In the genomic region with DNA sequence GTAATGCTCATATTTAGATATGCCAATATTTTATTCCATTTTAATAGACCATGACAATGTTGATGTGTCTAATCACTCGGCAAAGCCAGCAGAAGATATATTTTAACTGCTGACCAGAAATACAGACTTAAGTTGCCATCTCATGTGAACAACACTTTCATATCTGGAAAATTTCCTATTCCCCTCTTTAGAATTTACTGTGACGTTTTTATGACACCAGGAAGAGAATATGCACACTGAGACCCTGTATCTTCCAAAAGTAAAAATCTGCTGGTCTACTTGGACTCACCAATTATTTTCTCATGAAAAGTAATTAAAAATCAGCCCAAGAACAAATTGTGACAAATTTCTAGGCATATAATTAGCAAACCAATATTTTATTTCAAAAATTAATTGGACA, we compare ENCODE assay signal across 8 cellular contexts. TPM values are rescaled to one million over a fixed set of nuclear protein-coding genes. Genes with fewer than 3 reads are reported as not detected.
A peak's percentile ranks its signal among the peaks of the same experiment; 100 is the strongest.
DNase-seq lines count a peak whose midpoint lies in the region; ATAC-seq, FAIRE-seq and TF ChIP-seq lines count a peak whose summit lies in the region.

No MANE protein-coding gene starts in this region.

- TF ChIP-seq RAD21 in HepG2 (CRISPR knock-in tag; IDR thresholded peaks at IDR 0.05), result no peak

- in situ Hi-C loops in HepG2 (cut with HindIII; ENCODE audit: extremely low pct_ligation_motif_present, low pct_unique_long_range_greater_than_20kb), result no loop called here

- no peaks in the 10 kb centered on the region for H3K27me3 Mint-ChIP-seq in activated naive CD4-positive, alpha-beta T cell treated with anti-CD3 and anti-CD28 coated beads, Interleukin-2, amount 50 U/mL, for 24 hours

- TF ChIP-seq CTCF in ascending aorta (IDR thresholded peaks at IDR 0.05) (no peak), HepG2 (CRISPR knock-in tag; IDR thresholded peaks at IDR 0.05) (no peak), upper lobe of left lung (IDR thresholded peaks at IDR 0.05) (no peak)

- DNase-seq in activated naive CD4-positive, alpha-beta T cell treated with Interleukin-2 at 50 U/mL for 16 hours, result no peak
- DNase-seq in ascending aorta (ENCODE audit: low spot score in 2 of 2) (no peak), HepG2 (ENCODE audit: low spot score) (no peak), upper lobe of left lung (no peak), NCI-H510A treated with DMSO at 0.1 percent for 48 hours (lab: John Stamatoyannopoulos, UW) (no peak), NCI-H1092 treated with DMSO at 0.1 percent for 48 hours (lab: John Stamatoyannopoulos, UW) (no peak)

- H3K36me3 ChIP-seq in ascending aorta (peaks cover 0 to 1% of the 10 kb centered on the region in 2 donors), HepG2 (replicated peaks in 1 of 2; ENCODE audit: control insufficient read depth in 1 of 2, insufficient read depth in 2 of 2, low read length in 2 of 2) (0 out of 5 replicates have a peak, but pooled peaks cover 0 to 5% of the 10 kb centered on the region in 2 experiments), upper lobe of left lung (peaks cover 0 to 2% (median 0%) of the 10 kb centered on the region in 4 donors)

- BruUV-seq in HepG2 (replicated peaks; lab: Mats Ljungman, UMichigan), result no TSS peak

- no peak overlapping the region for H3K27ac ChIP-seq in ascending aorta
- H3K27ac ChIP-seq in HepG2 (ENCODE audit: extremely low read length, insufficient read depth, low read length), result peak overlapping the region; percentile 88
- no peak overlapping the region for H3K27ac ChIP-seq in upper lobe of left lung

- ATAC-seq in HepG2 (no peak), upper lobe of left lung (ENCODE audit: low FRiP score in 2 of 2) (no peak), GM18870 (IDR thresholded peaks at IDR 0.05; ENCODE audit: unreplicated experiment) (no peak)

- H3K4me1 ChIP-seq in ascending aorta (peaks cover 0 to 16% of the 10 kb centered on the region in 2 donors), HepG2 (ENCODE audit: insufficient read depth, low read length) (peaks cover 36% of the 10 kb centered on the region), upper lobe of left lung (peaks cover 24 to 61% (median 30%) of the 10 kb centered on the region in 4 donors)

- peaks cover 1% of the 10 kb centered on the region for H3K36me3 Mint-ChIP-seq in activated naive CD4-positive, alpha-beta T cell treated with anti-CD3 and anti-CD28 coated beads, Interleukin-2, amount 50 U/mL, for 24 hours

- no peaks in the 10 kb centered on the region for H3K27me3 ChIP-seq in ascending aorta
- H3K27me3 ChIP-seq in HepG2 (ENCODE audit: control insufficient read depth in 1 of 2, insufficient read depth in 2 of 2, low read length in 2 of 2), result no peaks in the 10 kb centered on the region; a peak in 1 of 5 replicates
- H3K27me3 ChIP-seq in upper lobe of left lung, result no peaks in the 10 kb centered on the region

- peak overlapping the region; percentile 81 for H3K9ac ChIP-seq in HepG2 (ENCODE audit: insufficient read depth, low read depth, low read length)

- POLR2A ChIA-PET in HepG2 (lab: Yijun Ruan, JAX), result interaction anchor here (0.8 to 1.9 kb wide), 2 partner anchors 13 to 19 kb away, joined by 3 to 5 read pairs; no protein-coding TSS in a partner anchor

- H3K4me2 ChIP-seq in HepG2 (ENCODE audit: low read depth, low read length), result peak overlapping the region; percentile 84

- CTCF ChIA-PET in HepG2 (lab: Yijun Ruan, JAX; ENCODE audit: low intra/inter-chr PET ratio, low total read pairs), result no interaction called here

- peak overlapping the region; percentile 89 for H3K27ac Mint-ChIP-seq in activated naive CD4-positive, alpha-beta T cell treated with anti-CD3 and anti-CD28 coated beads, Interleukin-2, amount 50 U/mL, for 24 hours

- intact Hi-C loops in ascending aorta (cut with DNase I) (loop anchor here (5.0 to 10.0 kb wide), 3 partner anchors 379 to 1739 kb away; a partner anchor contains a TSS), HepG2 (cut with micrococcal nuclease; ENCODE audit: unreplicated experiment) (loop anchor here (10.0 kb wide), 1 partner anchor 619 kb away; a partner anchor contains a TSS)

- H3K4me3 Mint-ChIP-seq in activated naive CD4-positive, alpha-beta T cell treated with anti-CD3 and anti-CD28 coated beads, Interleukin-2, amount 50 U/mL, for 24 hours, result peak overlapping the region; percentile 96

- H4K20me1 ChIP-seq in HepG2 (ENCODE audit: insufficient read depth, low read length), result peaks cover 8% of the 10 kb centered on the region; the same call in 1 of the 2 replicates

- WGBS in HepG2 (ENCODE audit: low lambda C conversion rate), result 3% methylated on average over 2 of the region's 2 CpGs
- 20 to 22% methylated on average over 2 of the region's 2 CpGs for WGBS in upper lobe of left lung, 2 donors

- no peaks in the 10 kb centered on the region for H3K9me3 Mint-ChIP-seq in activated naive CD4-positive, alpha-beta T cell treated with anti-CD3 and anti-CD28 coated beads, Interleukin-2, amount 50 U/mL, for 24 hours

- TF ChIP-seq POLR2A in HepG2 (IDR thresholded peaks at IDR 0.05; ENCODE audit: insufficient read depth in 1 of 2, low read depth in 2 of 2, low read length in 2 of 2), result no peak
- no peak for TF ChIP-seq POLR2A in upper lobe of left lung (IDR thresholded peaks at IDR 0.05)

- no peaks in the 10 kb centered on the region for H3K9me3 ChIP-seq in ascending aorta
- H3K9me3 ChIP-seq in HepG2 (ENCODE audit: low read length), result no peaks in the 10 kb centered on the region
- no peaks in the 10 kb centered on the region for H3K9me3 ChIP-seq in upper lobe of left lung

- no peak for FAIRE-seq in HepG2 (lab: Jason Lieb, UNC)

- TF ChIP-seq EP300 in HepG2 (IDR thresholded peaks at IDR 0.05; ENCODE audit: low read depth in 2 of 2, low read length in 2 of 2) (no peak), HepG2 (CRISPR knock-in tag; IDR thresholded peaks at IDR 0.05; ENCODE audit: borderline replicate concordance) (no peak), upper lobe of left lung (IDR thresholded peaks at IDR 0.05) (no peak)

- no peak overlapping the region for H2AFZ ChIP-seq in HepG2 (ENCODE audit: low read length)

- H3K4me3 ChIP-seq in ascending aorta, result peak overlapping the region; percentile 6 to 100
- peak overlapping the region; percentile 84 to 95 (median 86); a peak in 5 of 6 replicates for H3K4me3 ChIP-seq in HepG2 (replicated peaks in 1 of 3; ENCODE audit: insufficient read depth in 1 of 3, low read depth in 2 of 3, low read length in 3 of 3)
- peak overlapping the region in 3 of 4 donors; percentile 83 to 96 (median 95) for H3K4me3 ChIP-seq in upper lobe of left lung

- H3K79me2 ChIP-seq in HepG2 (ENCODE audit: insufficient read depth, low read length), result peaks cover 79% of the 10 kb centered on the region

- peaks cover 50% of the 10 kb centered on the region for H3K4me1 Mint-ChIP-seq in activated naive CD4-positive, alpha-beta T cell treated with anti-CD3 and anti-CD28 coated beads, Interleukin-2, amount 50 U/mL, for 24 hours

RNA-seq across cellular contexts. Expression of a gene that starts 2.1 kb away (rescaled TPM):
- total RNA-seq in ascending aorta (60.7 TPM), HepG2 (2016; rRNA removed; fragmentation: Illumina TruSeq; extraction: Trizol) (11.4 and 15.2 TPM in 2 replicates), upper lobe of left lung (10 to 100 TPM; 10.5 to 59.5 (median 28.4) TPM)
- total RNA-seq in HepG2 (2016; cell fraction: cytosol; rRNA removed; fragmentation: Illumina TruSeq; extraction: Trizol; ENCODE audit: low read depth), result 5.9 and 7.7 TPM in 2 replicates
- 10.1 and 16.6 TPM in 2 replicates for total RNA-seq in HepG2 (2016; cell fraction: insoluble cytoplasmic fraction; rRNA removed; fragmentation: Illumina TruSeq; extraction: Trizol)
- total RNA-seq in HepG2 (2016; cell fraction: membrane; rRNA removed; fragmentation: Illumina TruSeq; extraction: Trizol), result 13.1 and 15.7 TPM in 2 replicates
- 34.6 and 40.8 TPM in 2 replicates for total RNA-seq in HepG2 (2016; cell fraction: nucleus; rRNA removed; fragmentation: Illumina TruSeq; extraction: Trizol)
- polyA plus RNA-seq in HepG2 (2011; rRNA removed), result 15.6 and 17.2 TPM in 2 replicates
- 6.4 and 8.2 TPM in 2 replicates for polyA plus RNA-seq in HepG2 (2011; cell fraction: cytosol; rRNA removed)
- 29.8 and 29.9 TPM in 2 replicates for polyA plus RNA-seq in HepG2 (2011; cell fraction: nucleus; rRNA removed)
- 13.8 and 17.4 TPM in 2 replicates for polyA plus RNA-seq in HepG2 (2012)
- 1.8 and 2.1 TPM in 2 replicates for polyA plus RNA-seq in HepG2 (2016; cell fraction: cytosol; fragmentation: Illumina TruSeq; extraction: Trizol; ENCODE audit: low read depth)
- 26.9 and 28.6 TPM in 2 replicates for polyA plus RNA-seq in HepG2 (2016; cell fraction: insoluble cytoplasmic fraction; fragmentation: Illumina TruSeq; extraction: Trizol; ENCODE audit: low read depth)
- polyA plus RNA-seq in HepG2 (2016; cell fraction: membrane; fragmentation: Illumina TruSeq; extraction: Trizol; ENCODE audit: low read depth), result 9.7 TPM in 2 replicates
- polyA plus RNA-seq in HepG2 (2016; cell fraction: nucleus; fragmentation: Illumina TruSeq; extraction: Trizol; ENCODE audit: insufficient read depth, low read depth), result 40.7 and 53.5 TPM in 2 replicates
- polyA minus RNA-seq in HepG2 (2011; rRNA and poly(A)+ RNA removed; ENCODE audit: low replicate concordance), result 13.3 and 14.0 TPM in 2 replicates
- polyA minus RNA-seq in HepG2 (2011; cell fraction: cytosol; rRNA and poly(A)+ RNA removed), result 7.5 and 7.8 TPM in 2 replicates
- 52.2 and 56.8 TPM in 2 replicates for polyA minus RNA-seq in HepG2 (2011; cell fraction: nucleus; rRNA and poly(A)+ RNA removed)

RNA-seq across cellular contexts. Expression of a gene that starts 2.5 kb away (rescaled TPM):
- total RNA-seq in ascending aorta, result 7.1 TPM
- total RNA-seq in HepG2 (2016; rRNA removed; fragmentation: Illumina TruSeq; extraction: Trizol), result 14.5 and 29.8 TPM in 2 replicates
- total RNA-seq in HepG2 (2016; cell fraction: cytosol; rRNA removed; fragmentation: Illumina TruSeq; extraction: Trizol; ENCODE audit: low read depth), result 2.9 and 3.0 TPM in 2 replicates
- 16.2 and 30.5 TPM in 2 replicates for total RNA-seq in HepG2 (2016; cell fraction: insoluble cytoplasmic fraction; rRNA removed; fragmentation: Illumina TruSeq; extraction: Trizol)
- 5.1 and 6.3 TPM in 2 replicates for total RNA-seq in HepG2 (2016; cell fraction: membrane; rRNA removed; fragmentation: Illumina TruSeq; extraction: Trizol)
- 42.6 and 49.6 TPM in 2 replicates for total RNA-seq in HepG2 (2016; cell fraction: nucleus; rRNA removed; fragmentation: Illumina TruSeq; extraction: Trizol)
- polyA plus RNA-seq in HepG2 (2011; rRNA removed), result 16.8 and 19.9 TPM in 2 replicates
- 5.3 and 9.1 TPM in 2 replicates for polyA plus RNA-seq in HepG2 (2011; cell fraction: cytosol; rRNA removed)
- 36.6 and 48.1 TPM in 2 replicates for polyA plus RNA-seq in HepG2 (2011; cell fraction: nucleus; rRNA removed)
- 19.5 and 21.8 TPM in 2 replicates for polyA plus RNA-seq in HepG2 (2012)
- 1.3 TPM in 2 replicates for polyA plus RNA-seq in HepG2 (2016; cell fraction: cytosol; fragmentation: Illumina TruSeq; extraction: Trizol; ENCODE audit: low read depth)
- 10.3 and 10.5 TPM in 2 replicates for polyA plus RNA-seq in HepG2 (2016; cell fraction: insoluble cytoplasmic fraction; fragmentation: Illumina TruSeq; extraction: Trizol; ENCODE audit: low read depth)
- polyA plus RNA-seq in HepG2 (2016; cell fraction: membrane; fragmentation: Illumina TruSeq; extraction: Trizol; ENCODE audit: low read depth), result 3.1 and 3.3 TPM in 2 replicates
- 61.2 and 65.0 TPM in 2 replicates for polyA plus RNA-seq in HepG2 (2016; cell fraction: nucleus; fragmentation: Illumina TruSeq; extraction: Trizol; ENCODE audit: insufficient read depth, low read depth)
- 9.3 and 14.1 TPM in 2 replicates for polyA minus RNA-seq in HepG2 (2011; rRNA and poly(A)+ RNA removed; ENCODE audit: low replicate concordance)
- 7.9 and 8.5 TPM in 2 replicates for polyA minus RNA-seq in HepG2 (2011; cell fraction: cytosol; rRNA and poly(A)+ RNA removed)
- polyA minus RNA-seq in HepG2 (2011; cell fraction: nucleus; rRNA and poly(A)+ RNA removed), result 72.9 and 78.7 TPM in 2 replicates
- total RNA-seq in upper lobe of left lung, result 10 to 100 TPM; 19.5 to 35.6 (median 30.1) TPM

RNA-seq across cellular contexts. Expression of a gene that starts 45.2 kb away (rescaled TPM):
- total RNA-seq in ascending aorta, result not detected
- total RNA-seq in HepG2 (2016; rRNA removed; fragmentation: Illumina TruSeq; extraction: Trizol), result not detected in 2 replicates
- not detected in 2 replicates for total RNA-seq in HepG2 (2016; cell fraction: cytosol; rRNA removed; fragmentation: Illumina TruSeq; extraction: Trizol; ENCODE audit: low read depth)
- not detected in 2 replicates for total RNA-seq in HepG2 (2016; cell fraction: insoluble cytoplasmic fraction; rRNA removed; fragmentation: Illumina TruSeq; extraction: Trizol)
- not detected in 2 replicates for total RNA-seq in HepG2 (2016; cell fraction: membrane; rRNA removed; fragmentation: Illumina TruSeq; extraction: Trizol)
- not detected in 2 replicates for total RNA-seq in HepG2 (2016; cell fraction: nucleus; rRNA removed; fragmentation: Illumina TruSeq; extraction: Trizol)
- polyA plus RNA-seq in HepG2 (2011; rRNA removed), result not detected in 2 replicates
- polyA plus RNA-seq in HepG2 (2011; cell fraction: cytosol; rRNA removed), result not detected in 2 replicates
- not detected in 2 replicates for polyA plus RNA-seq in HepG2 (2011; cell fraction: nucleus; rRNA removed)
- not detected in 2 replicates for polyA plus RNA-seq in HepG2 (2012)
- not detected in 2 replicates for polyA plus RNA-seq in HepG2 (2016; cell fraction: cytosol; fragmentation: Illumina TruSeq; extraction: Trizol; ENCODE audit: low read depth)
- not detected in 2 replicates for polyA plus RNA-seq in HepG2 (2016; cell fraction: insoluble cytoplasmic fraction; fragmentation: Illumina TruSeq; extraction: Trizol; ENCODE audit: low read depth)
- polyA plus RNA-seq in HepG2 (2016; cell fraction: membrane; fragmentation: Illumina TruSeq; extraction: Trizol; ENCODE audit: low read depth), result not detected in 2 replicates
- polyA plus RNA-seq in HepG2 (2016; cell fraction: nucleus; fragmentation: Illumina TruSeq; extraction: Trizol; ENCODE audit: insufficient read depth, low read depth), result not detected in 2 replicates
- not detected in 2 replicates for polyA minus RNA-seq in HepG2 (2011; rRNA and poly(A)+ RNA removed; ENCODE audit: low replicate concordance)
- not detected in 2 replicates for polyA minus RNA-seq in HepG2 (2011; cell fraction: cytosol; rRNA and poly(A)+ RNA removed)
- polyA minus RNA-seq in HepG2 (2011; cell fraction: nucleus; rRNA and poly(A)+ RNA removed), result not detected in 2 replicates
- 10 to 100 TPM in 1 of 6 donors, 1 to 10 TPM in 4, under 1 TPM in 1; 0.14 to 10.8 (median 1.6) TPM for total RNA-seq in upper lobe of left lung
